ENCODE assay signal across 9 cellular contexts in the genomic region with DNA sequence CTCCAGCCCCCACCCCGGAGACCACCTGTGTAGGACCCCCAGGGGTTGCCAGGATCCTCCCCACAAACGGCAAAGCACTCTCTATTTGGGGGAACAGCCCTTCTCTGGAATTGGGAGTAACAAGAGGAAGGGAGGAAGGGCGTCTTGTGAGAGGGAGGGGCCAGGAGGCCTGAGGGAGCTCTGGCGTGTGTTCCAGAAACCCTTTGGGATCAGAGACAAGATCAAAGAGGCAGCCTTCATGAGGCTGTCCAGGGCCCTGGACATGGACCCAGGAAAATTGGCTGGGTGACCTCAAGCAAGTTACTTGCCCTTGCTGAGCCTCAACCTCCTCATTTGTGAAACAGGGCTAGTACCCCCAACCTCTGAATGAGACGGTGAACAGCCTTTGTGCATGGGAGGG. TPM values are rescaled to one million over a fixed set of nuclear protein-coding genes. Genes with fewer than 3 reads are reported as not detected.
DNase-seq lines count a peak whose midpoint lies in the region; ATAC-seq, FAIRE-seq and TF ChIP-seq lines count a peak whose summit lies in the region.
"Had no signal": no experiment of that assay in that cellular context is flagged by ENCODE, and none has a peak within 500 bp of the region (broad histone marks: within the 10 kb centered on the region; RNA-seq: fewer than 3 reads in every experiment).

No MANE protein-coding gene starts in this region.

- H3K36me3 Mint-ChIP-seq in naive thymus-derived CD4-positive, alpha-beta T cell: peaks cover 0 to 9% (median 7%) of the 10 kb centered on the region in 5 donors

- CTCF ChIA-PET in A549 (lab: Yijun Ruan, JAX): interaction anchor here (1.4 to 2.7 kb wide), 4 partner anchors 17 to 53 kb away, joined by 4 to 7 read pairs (median 6); no protein-coding TSS in a partner anchor
- CTCF ChIA-PET in K562 (lab: Yijun Ruan, JAX; ENCODE audit: low intra/inter-chr PET ratio): no interaction called here
- CTCF ChIA-PET in naive thymus-derived CD4-positive, alpha-beta T cell (lab: Charles Lee): interaction anchor here (0.6 to 1.4 kb wide), 2 partner anchors 14 to 27 kb away, joined by 3 to 5 read pairs; no protein-coding TSS in a partner anchor

- no peak overlapping the region for H3K4me3 ChIP-seq in A549
- no peak overlapping the region for H3K4me3 ChIP-seq in HUES6 (ENCODE audit: low read depth, low read length)
- H3K4me3 ChIP-seq in K562: no peak overlapping the region
- H3K4me3 ChIP-seq in naive thymus-derived CD4-positive, alpha-beta T cell (ENCODE audit: low read length): no peak overlapping the region
- H3K4me3 ChIP-seq in left lung: no peak overlapping the region

- H3K4me1 Mint-ChIP-seq in naive thymus-derived CD4-positive, alpha-beta T cell: peaks cover 33 to 79% (median 70%) of the 10 kb centered on the region in 7 donors

- H3K27ac Mint-ChIP-seq in naive thymus-derived CD4-positive, alpha-beta T cell: peak overlapping the region; percentile 45 to 80 (median 66)

- in situ Hi-C loops in K562 (cut with MboI): no loop called here

- H3K27me3 ChIP-seq in HUES6 (ENCODE audit: control insufficient read depth, insufficient read depth, low read length) (no peaks in the 10 kb centered on the region), K562 (ENCODE audit: control insufficient read depth in 2 of 2, insufficient read depth in 2 of 2, low read length in 2 of 2) (no peaks in the 10 kb centered on the region), left lung (no peaks in the 10 kb centered on the region)
- H3K27me3 ChIP-seq in naive thymus-derived CD4-positive, alpha-beta T cell (ENCODE audit: control insufficient read depth in 2 of 2, insufficient read depth in 2 of 2, low read length in 2 of 2): no peaks in the 10 kb centered on the region

- H3K27me3 Mint-ChIP-seq in naive thymus-derived CD4-positive, alpha-beta T cell: no peaks in the 10 kb centered on the region

- H3K4me2 ChIP-seq in A549 (0 out of 3 replicates have a peak overlapping the region, but pooled peaks have one; percentile 17), K562 (ENCODE audit: insufficient read depth, low read length) (no peak overlapping the region)

- BruUV-seq in K562 (replicated peaks; lab: Mats Ljungman, UMichigan): no TSS peak

- H3K9ac ChIP-seq in HUES6 (ENCODE audit: low read length) (peak overlapping the region; percentile 25), K562 (ENCODE audit: insufficient read depth in 1 of 2, low read depth in 2 of 2, low read length in 2 of 2) (peak overlapping the region in 1 of 2 experiments; percentile 37; a peak in 1 of 4 replicates)

- peak overlapping the region in 1 of 2 experiments; percentile 74; a peak in 2 of 6 replicates for H3K27ac ChIP-seq in A549
- no peak overlapping the region; the same call in 1 of the 2 replicates for H3K27ac ChIP-seq in HUES6 (ENCODE audit: low read depth, low read length)
- H3K27ac ChIP-seq in K562 (ENCODE audit: extremely low read depth, low read depth, low read length): no peak overlapping the region
- no peak overlapping the region for H3K27ac ChIP-seq in naive thymus-derived CD4-positive, alpha-beta T cell (ENCODE audit: low read depth, low read length)
- H3K27ac ChIP-seq in left lung: no peak overlapping the region

- TF ChIP-seq EP300 in A549 (IDR thresholded peaks at IDR 0.05) (no peak), K562 (IDR thresholded peaks at IDR 0.05; ENCODE audit: low read length) (no peak)

- DNase-seq in A549 (ENCODE audit: low read depth in 1 of 2, low spot score in 1 of 2) (no peak), K562 (ENCODE audit: extremely low read depth in 1 of 4, low spot score in 3 of 4) (no peak), medulla oblongata (ENCODE audit: extremely low spot score) (no peak), left lung (no peak)
- no peak for DNase-seq in naive thymus-derived CD4-positive, alpha-beta T cell
- DNase-seq: occipital lobe had no signal

- H3K9me3 ChIP-seq in A549 (no peaks in the 10 kb centered on the region), HUES6 (ENCODE audit: control insufficient read depth, insufficient read depth, low read depth, low read length) (peaks cover 3% of the 10 kb centered on the region; the same call in 1 of the 2 replicates), K562 (replicated peaks; ENCODE audit: control insufficient read depth, insufficient read depth, low read depth, low read length) (peaks cover 3% of the 10 kb centered on the region; the same call in 1 of the 2 replicates), left lung (no peaks in the 10 kb centered on the region)
- H3K9me3 ChIP-seq in naive thymus-derived CD4-positive, alpha-beta T cell (ENCODE audit: control insufficient read depth in 2 of 3, low read length in 3 of 3): no peaks in the 10 kb centered on the region

- H3K4me1 ChIP-seq in A549: peaks cover 57% of the 10 kb centered on the region
- H3K4me1 ChIP-seq in HUES6 (ENCODE audit: control insufficient read depth, insufficient read depth, low read length): peaks cover 45% of the 10 kb centered on the region
- peaks cover 12 to 17% of the 10 kb centered on the region in 2 experiments; a peak in 3 of 5 replicates for H3K4me1 ChIP-seq in K562 (replicated peaks in 1 of 2; ENCODE audit: control insufficient read depth in 2 of 2, insufficient read depth in 2 of 2, low read length in 2 of 2)
- H3K4me1 ChIP-seq in naive thymus-derived CD4-positive, alpha-beta T cell (ENCODE audit: control insufficient read depth in 2 of 2, insufficient read depth in 2 of 2, low read length in 2 of 2): peaks cover 2 to 36% of the 10 kb centered on the region in 2 donors
- peaks cover 2 to 48% of the 10 kb centered on the region in 2 donors for H3K4me1 ChIP-seq in left lung

- no peaks in the 10 kb centered on the region for H3K36me3 ChIP-seq in HUES6 (ENCODE audit: control insufficient read depth, insufficient read depth, low read length)
- H3K36me3 ChIP-seq in K562 (ENCODE audit: control insufficient read depth, insufficient read depth, low read length): no peaks in the 10 kb centered on the region
- H3K36me3 ChIP-seq in naive thymus-derived CD4-positive, alpha-beta T cell (ENCODE audit: control insufficient read depth in 2 of 3, insufficient read depth in 3 of 3, low read length in 3 of 3): peaks cover 0 to 5% (median 0%) of the 10 kb centered on the region in 3 experiments
- H3K36me3 ChIP-seq in left lung: no peaks in the 10 kb centered on the region

- H3K9me1 ChIP-seq in K562 (ENCODE audit: control insufficient read depth, insufficient read depth, low read length): no peaks in the 10 kb centered on the region

- WGBS in A549 (ENCODE audit: missing lambda C conversion rate): 66% methylated on average over 5 of the region's 5 CpGs
- WGBS in K562 (ENCODE audit: insufficient coverage, low coverage, missing lambda C conversion rate): 28% methylated on average over 5 of the region's 5 CpGs

- POLR2A ChIA-PET in A549 (lab: Yijun Ruan, JAX) (no interaction called here), K562 (lab: Yijun Ruan, JAX) (interaction anchor here (0.7 kb wide), 1 partner anchor 18 kb away, joined by 3 read pairs; a partner anchor contains a TSS)
- POLR2A ChIA-PET in naive thymus-derived CD4-positive, alpha-beta T cell (lab: Charles Lee): interaction anchor here (0.6 to 23.1 kb wide), 2 partner anchors 14 to 26 kb away, joined by 3 to 427 read pairs; a partner anchor contains a TSS

- H2AFZ ChIP-seq in K562 (ENCODE audit: low read depth, low read length): no peak overlapping the region

- FAIRE-seq in A549 (lab: Jason Lieb, UNC) (no peak), K562 (lab: Jason Lieb, UNC) (no peak)

- ATAC-seq in A549 (no peak), K562 (no peak), HG02588 (IDR thresholded peaks at IDR 0.05; ENCODE audit: unreplicated experiment) (no peak), HG02938 (IDR thresholded peaks at IDR 0.05; ENCODE audit: unreplicated experiment) (no peak), left lung (no peak)
- no peak for ATAC-seq in naive thymus-derived CD4-positive, alpha-beta T cell

- peak overlapping the region in 4 of 10 donors; percentile 28 to 57 (median 38) for H3K4me3 Mint-ChIP-seq in naive thymus-derived CD4-positive, alpha-beta T cell

- TF ChIP-seq RAD21 in A549 (conservative IDR thresholded peaks at IDR 0.05 in 1 of 2, IDR thresholded peaks at IDR 0.05 in 1 of 2) (no peak), K562 (CRISPR knock-in tag; conservative IDR thresholded peaks at IDR 0.05 in 1 of 2, IDR thresholded peaks at IDR 0.05 in 1 of 2) (no peak)

- peaks cover 32% of the 10 kb centered on the region for H4K20me1 ChIP-seq in K562 (replicated peaks; ENCODE audit: control insufficient read depth, insufficient read depth, low read length)

- no peak for TF ChIP-seq POLR2A in A549 (IDR thresholded peaks at IDR 0.05; ENCODE audit: low read length)
- no peak for TF ChIP-seq POLR2A in K562 (conservative IDR thresholded peaks at IDR 0.05)

- H3K9me3 Mint-ChIP-seq in naive thymus-derived CD4-positive, alpha-beta T cell: no peaks in the 10 kb centered on the region

- TF ChIP-seq CTCF in A549 (IDR thresholded peaks at IDR 0.05): no peak
- TF ChIP-seq CTCF in K562 (IDR thresholded peaks at IDR 0.05 in 2 of 3, conservative IDR thresholded peaks at IDR 0.05 in 1 of 3; ENCODE audit: insufficient read depth in 2 of 3, low read depth in 1 of 3, low read length in 3 of 3): no peak
- no peak for TF ChIP-seq CTCF in left lung (IDR thresholded peaks at IDR 0.05)

- intact Hi-C loops in K562 (cut with micrococcal nuclease) (no loop called here), left lung (cut with DNase I) (no loop called here)
- intact Hi-C loops in naive thymus-derived CD4-positive, alpha-beta T cell (cut with micrococcal nuclease): no loop called here

- H3K79me2 ChIP-seq in K562 (ENCODE audit: control insufficient read depth, insufficient read depth, low read length): no peaks in the 10 kb centered on the region

RNA-seq across cellular contexts. Expression of a gene that starts 18.1 kb away (rescaled TPM):
- polyA plus RNA-seq in A549 (2011; rRNA removed) (81.8 and 86.4 TPM in 2 replicates), A549 (2017; fragmentation: RNase III; extraction: RNeasy Plus Mini Kit Qiagen cat#74134 plus additional on column Dnase treatment) (40.5 to 53.2 TPM (median 45.7 TPM) in 3 replicates), K562 (2011; rRNA removed) (10.3 and 26.8 TPM in 2 replicates), K562 (2014; fragmentation: Illumina TruSeq; extraction: Trizol) (29.7 and 30.8 TPM in 2 replicates), K562 (2014; fragmentation: Nextera tagmentation; extraction: Ambion mirVana) (under 1 TPM; 0.56 to 0.61 TPM), K562 (2014; rRNA removed) (10.1 and 12.1 TPM in 2 replicates)
- 32.0 and 38.7 TPM in 2 replicates for polyA plus RNA-seq in A549 (2012; cell fraction: cytosol; rRNA removed)
- polyA plus RNA-seq in A549 (2012; cell fraction: nucleus; rRNA removed): 55.8 and 74.0 TPM in 2 replicates
- 48.6 and 51.8 TPM in 2 replicates for polyA minus RNA-seq in A549 (2011; rRNA and poly(A)+ RNA removed)
- 46.9 and 72.4 TPM in 2 replicates for total RNA-seq in K562 (2011; cell fraction: chromatin; rRNA removed; ENCODE audit: low replicate concordance)
- 41.5 and 47.5 TPM in 2 replicates for total RNA-seq in K562 (2011; cell fraction: nucleolus; rRNA removed)
- total RNA-seq in K562 (2011; cell fraction: nucleoplasm; rRNA removed): 38.9 and 42.0 TPM in 2 replicates
- total RNA-seq in K562 (2014; rRNA removed) (18.8 and 21.3 TPM in 2 replicates), K562 (2014; rRNA removed; fragmentation: Illumina TruSeq; extraction: Trizol) (11.0 and 14.5 TPM in 2 replicates), K562 (2015; rRNA removed; fragmentation: Illumina TruSeq; extraction: Trizol) (5.3 and 6.9 TPM in 2 replicates), K562 (2021) (31.6 and 34.8 TPM in 2 replicates), left lung (100 to 1,000 TPM in 1 of 2 donors, 10 to 100 TPM in 1; 91.7 to 107 TPM)
- polyA plus RNA-seq in K562 (2011; cell fraction: cytosol; rRNA removed): 5.5 and 9.8 TPM in 2 replicates
- polyA plus RNA-seq in K562 (2011; cell fraction: nucleus; rRNA removed): 12.7 and 17.7 TPM in 2 replicates
- 20.2 and 46.9 TPM in 2 replicates for polyA plus RNA-seq in K562 (2012)
- 9.1 and 14.0 TPM in 2 replicates for polyA minus RNA-seq in K562 (2011; rRNA and poly(A)+ RNA removed)
- 9.9 and 13.4 TPM in 2 replicates for polyA minus RNA-seq in K562 (2011; cell fraction: cytosol; rRNA and poly(A)+ RNA removed)
- 9.1 and 11.0 TPM in 2 replicates for polyA minus RNA-seq in K562 (2011; cell fraction: nucleus; rRNA and poly(A)+ RNA removed)
- 10 to 100 TPM; 63.3 to 97.4 (median 72.2) TPM for total RNA-seq in naive thymus-derived CD4-positive, alpha-beta T cell
- 10 to 100 TPM; 21.3 to 50.4 TPM for polyA plus RNA-seq in naive thymus-derived CD4-positive, alpha-beta T cell
